Comparison of ENCODE assay signal across 1 cellular context in the genomic region with DNA sequence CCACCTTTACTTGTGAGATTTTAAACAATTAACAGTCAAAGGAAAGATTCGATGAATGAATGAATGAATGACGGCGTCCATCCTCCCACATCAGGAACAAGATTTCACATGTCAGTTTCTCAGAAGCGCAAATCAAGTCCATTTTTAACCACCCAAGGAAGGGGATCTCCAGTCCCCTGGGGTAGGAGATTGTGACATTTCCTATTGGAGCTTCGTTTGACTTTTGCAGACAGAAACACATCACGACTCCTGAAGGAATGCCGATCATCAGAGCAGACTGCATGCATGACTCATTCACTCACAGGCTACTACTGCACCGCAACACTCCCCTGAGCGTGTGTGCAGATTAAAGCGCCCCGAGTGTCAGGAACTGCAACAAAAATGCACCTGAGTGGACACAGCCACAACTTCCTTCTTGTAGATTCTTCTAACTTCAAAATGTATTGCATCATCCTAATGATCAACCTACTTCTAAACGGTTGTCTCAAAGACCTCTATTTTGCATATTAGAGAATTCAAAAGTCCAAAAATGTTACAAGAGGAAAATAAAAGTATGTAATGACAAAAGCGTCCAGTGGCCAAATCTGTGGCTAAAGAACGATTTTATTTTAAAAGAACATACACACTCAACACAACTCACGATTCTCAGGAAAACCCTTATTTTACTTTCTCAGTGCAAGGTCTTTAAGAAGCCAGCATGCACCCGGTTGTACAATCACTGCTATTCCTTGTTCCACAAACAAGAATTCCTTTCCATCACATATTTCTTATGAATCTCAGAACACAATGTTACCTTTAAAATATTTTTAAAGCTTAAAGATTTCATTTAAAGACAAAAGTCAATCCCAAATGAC.
A peak's percentile ranks its signal among the peaks of the same experiment; 100 is the strongest.
TF ChIP-seq lines count a peak whose summit lies in the region.

No MANE protein-coding gene starts in this region.

TF ChIP-seq in IMR-90, 13 proteins besides CTCF, POLR2A, EP300 and RAD21 (continued from another document):
- TF ChIP-seq FOS (IDR thresholded peaks at IDR 0.05; ENCODE audit: low read depth, low read length) = peak; percentile 83
- TF ChIP-seq BHLHE40 (IDR thresholded peaks at IDR 0.05; ENCODE audit: low read depth, low read length) = peak; percentile 69
- no peak for TF ChIP-seq MAFK (IDR thresholded peaks at IDR 0.05; ENCODE audit: low read depth, low read length)
- TF ChIP-seq MXI1 (IDR thresholded peaks at IDR 0.05; ENCODE audit: borderline replicate concordance, low read depth, low read length) = no peak
- no peak for TF ChIP-seq MAZ (IDR thresholded peaks at IDR 0.05; ENCODE audit: borderline replicate concordance, low read depth, low read length)
- TF ChIP-seq, protein P1, sequence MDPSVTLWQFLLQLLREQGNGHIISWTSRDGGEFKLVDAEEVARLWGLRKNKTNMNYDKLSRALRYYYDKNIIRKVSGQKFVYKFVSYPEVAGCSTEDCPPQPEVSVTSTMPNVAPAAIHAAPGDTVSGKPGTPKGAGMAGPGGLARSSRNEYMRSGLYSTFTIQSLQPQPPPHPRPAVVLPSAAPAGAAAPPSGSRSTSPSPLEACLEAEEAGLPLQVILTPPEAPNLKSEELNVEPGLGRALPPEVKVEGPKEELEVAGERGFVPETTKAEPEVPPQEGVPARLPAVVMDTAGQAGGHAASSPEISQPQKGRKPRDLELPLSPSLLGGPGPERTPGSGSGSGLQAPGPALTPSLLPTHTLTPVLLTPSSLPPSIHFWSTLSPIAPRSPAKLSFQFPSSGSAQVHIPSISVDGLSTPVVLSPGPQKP (IDR thresholded peaks at IDR 0.05; ENCODE audit: borderline replicate concordance, low read depth, low read length) = no peak
- TF ChIP-seq NFE2L2 (IDR thresholded peaks at IDR 0.05; ENCODE audit: low read depth, low read length) = no peak
- TF ChIP-seq, protein P2, sequence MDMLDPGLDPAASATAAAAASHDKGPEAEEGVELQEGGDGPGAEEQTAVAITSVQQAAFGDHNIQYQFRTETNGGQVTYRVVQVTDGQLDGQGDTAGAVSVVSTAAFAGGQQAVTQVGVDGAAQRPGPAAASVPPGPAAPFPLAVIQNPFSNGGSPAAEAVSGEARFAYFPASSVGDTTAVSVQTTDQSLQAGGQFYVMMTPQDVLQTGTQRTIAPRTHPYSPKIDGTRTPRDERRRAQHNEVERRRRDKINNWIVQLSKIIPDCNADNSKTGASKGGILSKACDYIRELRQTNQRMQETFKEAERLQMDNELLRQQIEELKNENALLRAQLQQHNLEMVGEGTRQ (IDR thresholded peaks at IDR 0.05; ENCODE audit: low read depth, low read length) = no peak
- peak; percentile 91 for TF ChIP-seq CEBPB (IDR thresholded peaks at IDR 0.05; ENCODE audit: low read depth, low read length)
- TF ChIP-seq CHD1 (IDR thresholded peaks at IDR 0.05; ENCODE audit: low read depth, low read length) = 0 out of 2 replicates have a peak, but pooled peaks have one; percentile 55
- no peak for TF ChIP-seq RFX5 (IDR thresholded peaks at IDR 0.05; ENCODE audit: low read depth, low read length)
- 0 out of 2 replicates have a peak, but pooled peaks have one; percentile 3 for TF ChIP-seq SMC3 (IDR thresholded peaks at IDR 0.05; ENCODE audit: low read depth, low read length)
